Comparison of ENCODE assay signal across 16 cellular contexts in genomic region chr10:86344714-86345161, GRCh38. TPM values are rescaled to one million over a fixed set of nuclear protein-coding genes. Genes with fewer than 3 reads are reported as not detected.
A peak's percentile ranks its signal among the peaks of the same experiment; 100 is the strongest.
DNase-seq lines count a peak whose midpoint lies in the region; ATAC-seq, FAIRE-seq and TF ChIP-seq lines count a peak whose summit lies in the region.
"Had no signal": no experiment of that assay in that cellular context is flagged by ENCODE, and none has a peak within 500 bp of the region (broad histone marks: within the 10 kb centered on the region; RNA-seq: fewer than 3 reads in every experiment).

No MANE protein-coding gene starts in this region.

- H3K4me3 ChIP-seq in PC-3 (ENCODE audit: low read length) (no peak overlapping the region), lower lobe of right lung (no peak overlapping the region)
- H3K4me3 ChIP-seq in CD8-positive, alpha-beta T cell (ENCODE audit: low read depth, low read length) = no peak overlapping the region
- H3K4me3 ChIP-seq: pancreas had no signal

- TF ChIP-seq CTCF in D721Med (IDR thresholded peaks at IDR 0.05; ENCODE audit: insufficient read depth, missing control alignments) = peak; percentile 19
- peak; percentile 23; the same call in 1 of the 2 replicates for TF ChIP-seq CTCF in PC-3 (conservative IDR thresholded peaks at IDR 0.05; ENCODE audit: low read depth, low read length)
- no peak for TF ChIP-seq CTCF in lower lobe of right lung (IDR thresholded peaks at IDR 0.05)
- TF ChIP-seq CTCF in CD8-positive, alpha-beta T cell (IDR thresholded peaks at IDR 0.05) = no peak

- CTCF ChIA-PET in PC-3 (lab: Charles Lee) = no interaction called here
- CTCF ChIA-PET in CD8-positive, alpha-beta T cell (lab: Charles Lee) = no interaction called here

- H3K4me3 Mint-ChIP-seq in CD8-positive, alpha-beta T cell = no peak overlapping the region
- no peak overlapping the region for H3K4me3 Mint-ChIP-seq in activated T-cell treated with anti-CD3 and anti-CD28 coated beads, Interleukin-2, amount 50 U/mL, for 24 hours
- H3K4me3 Mint-ChIP-seq: mesothelial cell of epicardium had no signal

- H3K4me1 ChIP-seq in PC-3 (ENCODE audit: insufficient read depth, low read length) (peaks cover 4% of the 10 kb centered on the region; the same call in 1 of the 2 replicates), lower lobe of right lung (peaks cover 19% of the 10 kb centered on the region)
- no peaks in the 10 kb centered on the region for H3K4me1 ChIP-seq in CD8-positive, alpha-beta T cell (ENCODE audit: insufficient read depth, low read length)
- H3K4me1 ChIP-seq: pancreas had no signal

- ATAC-seq in PC-3 (no peak), lower lobe of right lung (no peak)
- ATAC-seq in CD8-positive, alpha-beta T cell = no peak

- BruUV-seq in PC-3 (replicated peaks; lab: Mats Ljungman, UMichigan) = no TSS peak

- no peaks in the 10 kb centered on the region for H3K9me3 ChIP-seq in PC-3 (ENCODE audit: low read length)
- H3K9me3 ChIP-seq in lower lobe of right lung = no peaks in the 10 kb centered on the region
- H3K9me3 ChIP-seq in CD8-positive, alpha-beta T cell (ENCODE audit: low read length) = no peaks in the 10 kb centered on the region
- H3K9me3 ChIP-seq: pancreas had no signal

- H3K27me3 Mint-ChIP-seq in CD8-positive, alpha-beta T cell (ENCODE audit: low read depth) = peaks cover 7% of the 10 kb centered on the region
- H3K27me3 Mint-ChIP-seq in activated T-cell treated with anti-CD3 and anti-CD28 coated beads, Interleukin-2, amount 50 U/mL, for 24 hours = no peaks in the 10 kb centered on the region

- no peaks in the 10 kb centered on the region for H3K9me2 ChIP-seq in PC-3 (replicated peaks; ENCODE audit: low read length)

- H3K9ac ChIP-seq in PC-3 (ENCODE audit: low read length) = no peak overlapping the region

- DNase-seq in NCI-H1417 (lab: John Stamatoyannopoulos, UW) = peak in 2 of 3 experiments; percentile 25 to 68
- no peak for DNase-seq in NCI-H1417 treated with DMSO at 0.1 percent for 48 hours (lab: John Stamatoyannopoulos, UW)
- DNase-seq in D721Med (ENCODE audit: insufficient read length, low spot score) = no peak
- peak; percentile 4 for DNase-seq in PC-3
- peak; percentile 41 for DNase-seq in lower lobe of right lung
- DNase-seq in CD8-positive, alpha-beta T cell = no peak
- DNase-seq in RCC 7860 (ENCODE audit: low spot score) = no peak
- no peak for DNase-seq in activated T-cell treated with anti-CD3 and anti-CD28 coated beads, Interleukin-2, amount 50 U/mL, for 24 hours
- DNase-seq: activated gamma-delta T cell; DMS53; KBM-7; OCI-M1; stimulated activated CD4-positive, alpha-beta T cell treated with anti-CD3 and anti-CD28 coated beads, Interleukin-15, amount 100 ng/mL, for 24 hours; T-helper 1 cell had no signal

- H3K79me2 ChIP-seq in PC-3 (ENCODE audit: low read length) = no peaks in the 10 kb centered on the region

- no peaks in the 10 kb centered on the region for H3K4me1 Mint-ChIP-seq in CD8-positive, alpha-beta T cell (ENCODE audit: low read depth)
- H3K4me1 Mint-ChIP-seq in activated T-cell treated with anti-CD3 and anti-CD28 coated beads, Interleukin-2, amount 50 U/mL, for 24 hours (ENCODE audit: low read depth) = no peaks in the 10 kb centered on the region
- H3K4me1 Mint-ChIP-seq: mesothelial cell of epicardium had no signal

- H2AFZ ChIP-seq in PC-3 (ENCODE audit: low read length) = no peak overlapping the region

- H3K27ac ChIP-seq in PC-3 (ENCODE audit: low read length) (no peak overlapping the region), lower lobe of right lung (peak overlapping the region; percentile 41)
- H3K27ac ChIP-seq in CD8-positive, alpha-beta T cell (ENCODE audit: low read depth, low read length) = no peak overlapping the region
- H3K27ac ChIP-seq: pancreas had no signal

- H3K4me2 ChIP-seq in PC-3 (ENCODE audit: low read length) = no peak overlapping the region

- no peaks in the 10 kb centered on the region for H3K36me3 Mint-ChIP-seq in CD8-positive, alpha-beta T cell
- no peaks in the 10 kb centered on the region for H3K36me3 Mint-ChIP-seq in activated T-cell treated with anti-CD3 and anti-CD28 coated beads, Interleukin-2, amount 50 U/mL, for 24 hours (ENCODE audit: low read depth)
- H3K36me3 Mint-ChIP-seq: mesothelial cell of epicardium had no signal

- POLR2A ChIA-PET in PC-3 (lab: Charles Lee; ENCODE audit: unreplicated experiment) = no interaction called here
- POLR2A ChIA-PET in CD8-positive, alpha-beta T cell (lab: Charles Lee) = no interaction called here

- H3K36me3 ChIP-seq in PC-3 (ENCODE audit: low read depth, low read length) (no peaks in the 10 kb centered on the region), lower lobe of right lung (no peaks in the 10 kb centered on the region)
- no peaks in the 10 kb centered on the region for H3K36me3 ChIP-seq in CD8-positive, alpha-beta T cell (ENCODE audit: insufficient read depth, low read length)
- H3K36me3 ChIP-seq: pancreas had no signal

- no peaks in the 10 kb centered on the region for H3F3A ChIP-seq in PC-3 (ENCODE audit: low read length, unreplicated experiment)

- FAIRE-seq in D721Med (lab: Jason Lieb, UNC) (no peak), RCC 7860 (lab: Jason Lieb, UNC) (no peak)
- FAIRE-seq: pancreas had no signal

- no peak overlapping the region for H3K27ac Mint-ChIP-seq in CD8-positive, alpha-beta T cell
- H3K27ac Mint-ChIP-seq in activated T-cell treated with anti-CD3 and anti-CD28 coated beads, Interleukin-2, amount 50 U/mL, for 24 hours = no peak overlapping the region
- H3K27ac Mint-ChIP-seq: mesothelial cell of epicardium had no signal

- no peaks in the 10 kb centered on the region for H3K27me3 ChIP-seq in PC-3 (ENCODE audit: low read length)
- no peaks in the 10 kb centered on the region for H3K27me3 ChIP-seq in lower lobe of right lung (ENCODE audit: low read depth)
- no peaks in the 10 kb centered on the region for H3K27me3 ChIP-seq in CD8-positive, alpha-beta T cell (ENCODE audit: insufficient read depth, low read length)
- H3K27me3 ChIP-seq: pancreas had no signal

- no peaks in the 10 kb centered on the region for H4K20me1 ChIP-seq in PC-3 (ENCODE audit: low read length)

- no peaks in the 10 kb centered on the region for H3K9me3 Mint-ChIP-seq in CD8-positive, alpha-beta T cell
- no peaks in the 10 kb centered on the region for H3K9me3 Mint-ChIP-seq in activated T-cell treated with anti-CD3 and anti-CD28 coated beads, Interleukin-2, amount 50 U/mL, for 24 hours
- H3K9me3 Mint-ChIP-seq: mesothelial cell of epicardium had no signal

- intact Hi-C loops in PC-3 (cut with micrococcal nuclease) = no loop called here
- intact Hi-C loops in lower lobe of right lung (cut with DNase I) = no loop called here
- intact Hi-C loops in CD8-positive, alpha-beta T cell (cut with DNase I, micrococcal nuclease) = no loop called here

RNA-seq across cellular contexts. Expression of gene GRID1, which starts 21.9 kb away (rescaled TPM):
- total RNA-seq in PC-3 (2014; rRNA removed) (not detected in 2 replicates), lower lobe of right lung (2.5 TPM)
- not detected for total RNA-seq in CD8-positive, alpha-beta T cell

Comparison
In these comparisons a context has a peak if more than half of its experiments do, and no peak if none do; other contexts are left out.
1. DNase-seq: peak in NCI-H1417 (2 of 3), PC-3 (single experiment) and lower lobe of right lung (single experiment); none in NCI-H1417 treated with DMSO at 0.1 percent for 48 hours (single experiment), D721Med (single experiment), CD8-positive, alpha-beta T cell (0 of 7), RCC 7860 (single experiment) and activated T-cell treated with anti-CD3 and anti-CD28 coated beads, Interleukin-2, amount 50 U/mL, for 24 hours (single experiment).
2. CTCF ChIP-seq: peak in D721Med (single experiment) and PC-3 (single experiment); none in lower lobe of right lung (single experiment) and CD8-positive, alpha-beta T cell (single experiment).